ENCODE assay signal across 3 cellular contexts in genomic region chr17:19475800-19476199, GRCh38. TPM values are rescaled to one million over a fixed set of nuclear protein-coding genes. Genes with fewer than 3 reads are reported as not detected.
"Had no signal": no experiment of that assay in that cellular context is flagged by ENCODE, and none has a peak within 500 bp of the region (broad histone marks: within the 10 kb centered on the region; RNA-seq: fewer than 3 reads in every experiment).

No MANE protein-coding gene starts in this region.

RNA-seq across cellular contexts. Expression of gene SLC47A1, which starts 57.9 kb away (rescaled TPM):
- total RNA-seq: OCI-LY7, SJCRH30, SJSA1 had no signal
